Comparison of ENCODE assay signal across 8 cellular contexts in the genomic region with DNA sequence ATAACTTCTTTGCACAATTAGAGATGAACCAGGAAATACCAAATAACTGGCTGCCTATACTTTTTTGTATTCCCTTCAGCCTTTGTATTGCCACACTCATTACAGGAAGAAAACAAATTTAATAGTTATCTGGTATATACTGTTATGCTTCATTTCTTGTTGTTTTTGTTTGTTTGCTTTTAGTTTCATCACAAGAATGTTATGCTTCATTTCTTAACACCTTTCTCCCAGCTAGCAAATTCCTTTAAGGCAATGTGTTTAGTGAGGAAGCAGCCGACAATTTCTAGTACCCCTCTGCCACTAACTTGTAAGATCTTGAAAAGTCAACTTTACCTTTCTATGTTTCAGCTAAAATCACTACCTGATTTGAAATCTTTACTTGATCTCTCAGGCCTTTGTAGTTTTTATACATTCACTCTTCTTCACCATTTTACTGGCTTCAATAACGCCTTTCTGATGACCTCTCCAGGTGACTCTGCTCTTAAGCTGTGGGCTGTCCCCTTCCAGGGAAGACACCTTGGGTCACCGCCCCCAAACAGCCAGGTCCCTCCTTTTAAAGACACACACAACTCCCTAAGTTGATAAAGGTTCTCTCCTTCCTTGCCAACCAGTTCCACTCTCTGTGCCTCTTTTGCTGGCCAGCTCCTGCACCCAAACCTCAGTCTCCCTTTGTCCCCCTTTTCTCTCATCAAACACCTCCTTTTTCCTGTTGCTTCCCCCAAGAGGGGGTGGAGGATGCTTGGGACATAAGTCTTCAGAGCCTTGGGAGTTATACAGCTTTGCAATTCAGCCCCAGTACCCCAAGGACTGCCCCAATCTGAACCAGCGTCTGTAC. TPM values are rescaled to one million over a fixed set of nuclear protein-coding genes. Genes with fewer than 3 reads are reported as not detected.
A peak's percentile ranks its signal among the peaks of the same experiment; 100 is the strongest.
DNase-seq lines count a peak whose midpoint lies in the region; ATAC-seq and TF ChIP-seq lines count a peak whose summit lies in the region.

No MANE protein-coding gene starts in this region.

- no peaks in the 10 kb centered on the region for H3K36me3 Mint-ChIP-seq in osteocyte (ENCODE audit: unreplicated experiment)

- peak; percentile 49 for ATAC-seq in GM21526 (IDR thresholded peaks at IDR 0.05; ENCODE audit: low FRiP score, unreplicated experiment)

- no peak for TF ChIP-seq CTCF in osteocyte (IDR thresholded peaks at IDR 0.05)
- no peak for TF ChIP-seq CTCF in tibial artery (IDR thresholded peaks at IDR 0.05)

- peak overlapping the region; percentile 85 to 91 for H3K27ac ChIP-seq in tibial artery

- no peaks in the 10 kb centered on the region for H3K36me3 ChIP-seq in tibial artery

- no peaks in the 10 kb centered on the region for H3K9me3 ChIP-seq in tibial artery

- H3K27me3 Mint-ChIP-seq in osteocyte (ENCODE audit: unreplicated experiment) = peaks cover 3% of the 10 kb centered on the region

- peak overlapping the region; percentile 85 to 91 for H3K4me3 ChIP-seq in tibial artery

- peak; percentile 61 for TF ChIP-seq POLR2A in Raji (IDR thresholded peaks at IDR 0.05; ENCODE audit: insufficient read depth, low read depth, low read length)

- H3K27me3 ChIP-seq in tibial artery = no peaks in the 10 kb centered on the region

- H3K27ac Mint-ChIP-seq in osteocyte (ENCODE audit: unreplicated experiment) = peak overlapping the region; percentile 90

- H3K4me1 ChIP-seq in tibial artery = peaks cover 0 to 48% (median 14%) of the 10 kb centered on the region in 4 donors

- DNase-seq in CD1c-positive myeloid dendritic cell (ENCODE audit: extremely low spot score) (peak; percentile 44), Kasumi-1 (lab: John Stamatoyannopoulos, UW) (peak; percentile 61 to 68), glomerular visceral epithelial cell (ENCODE audit: extremely low spot score) (peak; percentile 78), osteocyte (ENCODE audit: extremely low spot score, unreplicated experiment) (no peak), tibial artery (peak in 1 of 2 donors; percentile 54)
- peak; percentile 68 for DNase-seq in activated gamma-delta T cell treated with anti-CD3 and anti-CD28 coated beads, Interleukin-2, amount 50 U/mL, for 16 hours (ENCODE audit: low read depth)

- H3K4me3 Mint-ChIP-seq in osteocyte (ENCODE audit: unreplicated experiment) = peak overlapping the region; percentile 98

- peaks cover 31% of the 10 kb centered on the region for H3K4me1 Mint-ChIP-seq in osteocyte (ENCODE audit: unreplicated experiment)

- intact Hi-C loops in tibial artery (cut with DNase I; ENCODE audit: low total_unique reads) = loop anchor here (10.0 kb wide), 1 partner anchor 451 kb away; the partner anchor contains the start of gene MMP24OS

- H3K9me3 Mint-ChIP-seq in osteocyte (ENCODE audit: unreplicated experiment) = no peaks in the 10 kb centered on the region

RNA-seq across cellular contexts. Expression of gene NCOA6, which starts 1.2 kb away (rescaled TPM):
- total RNA-seq in osteocyte = 33.4 and 33.9 TPM in 2 replicates

RNA-seq across cellular contexts. Expression of gene GGT7, which starts 48.4 kb away (rescaled TPM):
- total RNA-seq in osteocyte = 32.8 and 37.0 TPM in 2 replicates

RNA-seq across cellular contexts. Expression of gene ACSS2, which starts 52.2 kb away (rescaled TPM):
- 28.2 and 31.1 TPM in 2 replicates for total RNA-seq in osteocyte
